ENCODE assay signal across 8 cellular contexts in genomic region chr16:22024785-22025184, GRCh38. TPM values are rescaled to one million over a fixed set of nuclear protein-coding genes. Genes with fewer than 3 reads are reported as not detected.
"Had no signal": no experiment of that assay in that cellular context is flagged by ENCODE, and none has a peak within 500 bp of the region (broad histone marks: within the 10 kb centered on the region; RNA-seq: fewer than 3 reads in every experiment).

No MANE protein-coding gene starts in this region.

RNA-seq across cellular contexts. Expression of gene PDZD9, which starts 23.9 kb away (rescaled TPM):
- total RNA-seq: LHCN-M2, MCF 10A, NCI-H460, OCI-LY7, Peyer's patch, Right ventricle myocardium inferior, SJCRH30 had no signal
- polyA plus RNA-seq: SK-N-SH had no signal
